ENCODE assay signal across 13 cellular contexts in the genomic region with DNA sequence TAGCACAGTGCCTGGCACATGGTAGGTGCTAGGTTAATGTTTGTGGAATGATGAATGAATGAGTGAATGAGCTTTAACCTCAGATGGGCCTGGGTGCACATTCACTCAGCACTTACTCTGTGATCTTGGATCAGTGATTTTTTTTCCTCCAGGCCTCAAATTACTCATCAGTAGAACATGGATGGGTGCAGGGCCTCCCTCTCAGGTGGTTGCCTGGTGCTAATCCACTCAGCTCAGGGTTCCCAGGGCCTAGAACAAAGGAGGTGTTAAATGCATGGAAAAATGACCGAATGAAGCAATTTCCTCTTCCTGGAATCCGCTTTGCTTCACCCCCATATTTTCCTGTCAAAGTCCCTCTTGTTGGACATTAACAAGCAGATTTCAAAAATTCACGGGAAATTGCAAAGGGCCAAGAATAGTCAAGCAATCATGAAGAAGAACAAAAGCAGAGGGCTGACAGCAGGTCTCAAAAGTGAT.
"Had no signal": no experiment of that assay in that cellular context is flagged by ENCODE, and none has a peak within 500 bp of the region (broad histone marks: within the 10 kb centered on the region; RNA-seq: fewer than 3 reads in every experiment).

No MANE protein-coding gene starts in this region.

- DNase-seq: activated CD4-positive, alpha-beta T cell treated with anti-CD3 and anti-CD28 coated beads, Interleukin-2, amount 10 ng/mL, durations not matched to agents 24 days and 14 days; activated naive CD4-positive, alpha-beta T cell treated with anti-CD3 and anti-CD28 coated beads for 36 hours; foreskin melanocyte; left ventricle myocardium superior; stimulated activated CD4-positive, alpha-beta T cell treated with anti-CD3 and anti-CD28 coated beads, Interleukin-2, amount 100 ng/mL, for 24 hours; stomach; SW 1271; testis; upper lobe of right lung had no signal

- H3K4me1 ChIP-seq: stomach, testis, upper lobe of right lung had no signal

- H3K36me3 ChIP-seq: cardiac muscle cell, stomach, upper lobe of right lung had no signal

- H3K27ac ChIP-seq: cardiac muscle cell, stomach, testis, upper lobe of right lung had no signal

- H3K27me3 ChIP-seq: cardiac muscle cell, testis, upper lobe of right lung had no signal

- FAIRE-seq: astrocyte, endometrium, TTC549 had no signal

- H3K4me3 ChIP-seq: cardiac muscle cell, stomach, testis, upper lobe of right lung had no signal

- H3K9me3 ChIP-seq: testis had no signal
